In genomic region chr19:13099073-13099999, GRCh38 we compare ENCODE assay signal across 8 cellular contexts. TPM values are rescaled to one million over a fixed set of nuclear protein-coding genes. Genes with fewer than 3 reads are reported as not detected.
A peak's percentile ranks its signal among the peaks of the same experiment; 100 is the strongest.
DNase-seq lines count a peak whose midpoint lies in the region; ATAC-seq, FAIRE-seq and TF ChIP-seq lines count a peak whose summit lies in the region.

No MANE protein-coding gene starts in this region.

- H3K36me3 ChIP-seq in ascending aorta = peaks cover 11 to 16% of the 10 kb centered on the region in 2 donors
- H3K36me3 ChIP-seq in HepG2 (replicated peaks in 1 of 2; ENCODE audit: control insufficient read depth in 1 of 2, insufficient read depth in 2 of 2, low read length in 2 of 2) = no peaks in the 10 kb centered on the region

- in situ Hi-C loops in HepG2 (cut with HindIII; ENCODE audit: extremely low pct_ligation_motif_present, low pct_unique_long_range_greater_than_20kb) = no loop called here

- no peak overlapping the region for H2AFZ ChIP-seq in HepG2 (ENCODE audit: low read length)

- BruUV-seq in HepG2 (replicated peaks; lab: Mats Ljungman, UMichigan) = no TSS peak

- CTCF ChIA-PET in HepG2 (lab: Yijun Ruan, JAX; ENCODE audit: low intra/inter-chr PET ratio, low total read pairs) = no interaction called here

- POLR2A ChIA-PET in HepG2 (lab: Yijun Ruan, JAX) = no interaction called here

- no peak overlapping the region for H3K9ac ChIP-seq in HepG2 (ENCODE audit: insufficient read depth, low read depth, low read length)

- peaks cover 15 to 32% of the 10 kb centered on the region in 2 donors for H3K4me1 ChIP-seq in ascending aorta
- H3K4me1 ChIP-seq in HepG2 (ENCODE audit: insufficient read depth, low read length) = peaks cover 37% of the 10 kb centered on the region

- TF ChIP-seq EP300 in HepG2 (IDR thresholded peaks at IDR 0.05; ENCODE audit: low read depth in 2 of 2, low read length in 2 of 2) = no peak
- no peak for TF ChIP-seq EP300 in HepG2 (CRISPR knock-in tag; IDR thresholded peaks at IDR 0.05; ENCODE audit: borderline replicate concordance)

- ATAC-seq in HepG2 (no peak), GM21390 (IDR thresholded peaks at IDR 0.05; ENCODE audit: unreplicated experiment) (no peak)

- H3K4me3 ChIP-seq in ascending aorta (peak overlapping the region; percentile 39 to 40), HepG2 (replicated peaks in 1 of 3; ENCODE audit: insufficient read depth in 1 of 3, low read depth in 2 of 3, low read length in 3 of 3) (no peak overlapping the region)

- no peaks in the 10 kb centered on the region for H3K27me3 ChIP-seq in ascending aorta
- H3K27me3 ChIP-seq in HepG2 (ENCODE audit: control insufficient read depth in 1 of 2, insufficient read depth in 2 of 2, low read length in 2 of 2) = no peaks in the 10 kb centered on the region

- WGBS in HepG2 (ENCODE audit: low lambda C conversion rate) = 97% methylated on average over 42 of the region's 77 CpGs

- intact Hi-C loops in ascending aorta (cut with DNase I) (no loop called here), HepG2 (cut with micrococcal nuclease; ENCODE audit: unreplicated experiment) (no loop called here)

- no peak for TF ChIP-seq RAD21 in HepG2 (CRISPR knock-in tag; IDR thresholded peaks at IDR 0.05)

- H3K27ac ChIP-seq in ascending aorta (peak overlapping the region; percentile 71 to 73), HepG2 (ENCODE audit: extremely low read length, insufficient read depth, low read length) (no peak overlapping the region)

- H3K9me3 ChIP-seq in ascending aorta (no peaks in the 10 kb centered on the region), HepG2 (ENCODE audit: low read length) (no peaks in the 10 kb centered on the region)

- TF ChIP-seq POLR2A in HepG2 (IDR thresholded peaks at IDR 0.05; ENCODE audit: insufficient read depth in 1 of 2, low read depth in 2 of 2, low read length in 2 of 2) = no peak

- no peaks in the 10 kb centered on the region; the same call in 1 of the 2 replicates for H4K20me1 ChIP-seq in HepG2 (ENCODE audit: insufficient read depth, low read length)

- no peak overlapping the region for H3K4me2 ChIP-seq in HepG2 (ENCODE audit: low read depth, low read length)

- TF ChIP-seq CTCF in ascending aorta (IDR thresholded peaks at IDR 0.05) (no peak), HepG2 (CRISPR knock-in tag; IDR thresholded peaks at IDR 0.05) (no peak)

- DNase-seq in GM19238 (ENCODE audit: insufficient read length, low spot score) = peak; percentile 80
- peak; percentile 56 to 95 (median 75) for DNase-seq in T-helper 2 cell
- DNase-seq in ascending aorta (ENCODE audit: low spot score in 2 of 2) = peak in 1 of 2 donors; percentile 81
- DNase-seq in HepG2 (ENCODE audit: low spot score) = no peak
- DNase-seq in stimulated activated CD8-positive, alpha-beta memory T cell treated with anti-CD3 and anti-CD28 coated beads, Interleukin-4, amount 100 ng/mL, for 4 hours (ENCODE audit: low read depth in 2 of 2, low spot score in 1 of 2) = peak; percentile 40 to 59
- DNase-seq in DMS 273 (lab: John Stamatoyannopoulos, UW; ENCODE audit: unreplicated experiment) = no peak
- DNase-seq in pons (ENCODE audit: low spot score) = no peak

- H3K79me2 ChIP-seq in HepG2 (ENCODE audit: insufficient read depth, low read length) = no peaks in the 10 kb centered on the region

- no peak for FAIRE-seq in HepG2 (lab: Jason Lieb, UNC)

RNA-seq across cellular contexts. Expression of gene LYL1, which starts 3.3 kb away (rescaled TPM):
- 46.7 TPM for total RNA-seq in ascending aorta
- 0.69 and 0.75 TPM in 2 replicates for total RNA-seq in HepG2 (2016; rRNA removed; fragmentation: Illumina TruSeq; extraction: Trizol)
- total RNA-seq in HepG2 (2016; cell fraction: cytosol; rRNA removed; fragmentation: Illumina TruSeq; extraction: Trizol; ENCODE audit: low read depth) = 0.79 and 0.91 TPM in 2 replicates
- total RNA-seq in HepG2 (2016; cell fraction: insoluble cytoplasmic fraction; rRNA removed; fragmentation: Illumina TruSeq; extraction: Trizol) = 0.40 and 0.97 TPM in 2 replicates
- total RNA-seq in HepG2 (2016; cell fraction: membrane; rRNA removed; fragmentation: Illumina TruSeq; extraction: Trizol) = 0.74 and 0.90 TPM in 2 replicates
- total RNA-seq in HepG2 (2016; cell fraction: nucleus; rRNA removed; fragmentation: Illumina TruSeq; extraction: Trizol) = 0.31 and 0.75 TPM in 2 replicates
- polyA plus RNA-seq in HepG2 (2011; rRNA removed) = 0.72 and 0.92 TPM in 2 replicates
- 0.71 and 1.6 TPM in 2 replicates for polyA plus RNA-seq in HepG2 (2011; cell fraction: cytosol; rRNA removed)
- polyA plus RNA-seq in HepG2 (2011; cell fraction: nucleus; rRNA removed) = 2.0 and 2.6 TPM in 2 replicates
- polyA plus RNA-seq in HepG2 (2012) = 0.31 and 0.32 TPM in 2 replicates
- 0.57 and 0.66 TPM in 2 replicates for polyA plus RNA-seq in HepG2 (2016; cell fraction: cytosol; fragmentation: Illumina TruSeq; extraction: Trizol; ENCODE audit: low read depth)
- 0.51 and 0.59 TPM in 2 replicates for polyA plus RNA-seq in HepG2 (2016; cell fraction: insoluble cytoplasmic fraction; fragmentation: Illumina TruSeq; extraction: Trizol; ENCODE audit: low read depth)
- polyA plus RNA-seq in HepG2 (2016; cell fraction: membrane; fragmentation: Illumina TruSeq; extraction: Trizol; ENCODE audit: low read depth) = 0.76 and 0.86 TPM in 2 replicates
- polyA plus RNA-seq in HepG2 (2016; cell fraction: nucleus; fragmentation: Illumina TruSeq; extraction: Trizol; ENCODE audit: insufficient read depth, low read depth) = 0.93 and 1.5 TPM in 2 replicates
- polyA minus RNA-seq in HepG2 (2011; rRNA and poly(A)+ RNA removed; ENCODE audit: low replicate concordance) = 0.09 and 1.9 TPM in 2 replicates
- 0.49 and 0.70 TPM in 2 replicates for polyA minus RNA-seq in HepG2 (2011; cell fraction: cytosol; rRNA and poly(A)+ RNA removed)
- 0.64 and 1.1 TPM in 2 replicates for polyA minus RNA-seq in HepG2 (2011; cell fraction: nucleus; rRNA and poly(A)+ RNA removed)

RNA-seq across cellular contexts. Expression of gene TRMT1, which starts 17.2 kb away (rescaled TPM):
- 17.3 TPM for total RNA-seq in ascending aorta
- 27.9 and 44.1 TPM in 2 replicates for total RNA-seq in HepG2 (2016; rRNA removed; fragmentation: Illumina TruSeq; extraction: Trizol)
- total RNA-seq in HepG2 (2016; cell fraction: cytosol; rRNA removed; fragmentation: Illumina TruSeq; extraction: Trizol; ENCODE audit: low read depth) = 9.6 and 11.8 TPM in 2 replicates
- 23.9 and 45.4 TPM in 2 replicates for total RNA-seq in HepG2 (2016; cell fraction: insoluble cytoplasmic fraction; rRNA removed; fragmentation: Illumina TruSeq; extraction: Trizol)
- total RNA-seq in HepG2 (2016; cell fraction: membrane; rRNA removed; fragmentation: Illumina TruSeq; extraction: Trizol) = 14.3 and 15.5 TPM in 2 replicates
- 55.3 and 60.2 TPM in 2 replicates for total RNA-seq in HepG2 (2016; cell fraction: nucleus; rRNA removed; fragmentation: Illumina TruSeq; extraction: Trizol)
- 35.5 and 42.9 TPM in 2 replicates for polyA plus RNA-seq in HepG2 (2011; rRNA removed)
- 16.0 and 24.0 TPM in 2 replicates for polyA plus RNA-seq in HepG2 (2011; cell fraction: cytosol; rRNA removed)
- polyA plus RNA-seq in HepG2 (2011; cell fraction: nucleus; rRNA removed) = 421 and 529 TPM in 2 replicates
- polyA plus RNA-seq in HepG2 (2012) = 22.9 and 29.0 TPM in 2 replicates
- polyA plus RNA-seq in HepG2 (2016; cell fraction: cytosol; fragmentation: Illumina TruSeq; extraction: Trizol; ENCODE audit: low read depth) = 9.7 and 9.9 TPM in 2 replicates
- 24.6 and 27.1 TPM in 2 replicates for polyA plus RNA-seq in HepG2 (2016; cell fraction: insoluble cytoplasmic fraction; fragmentation: Illumina TruSeq; extraction: Trizol; ENCODE audit: low read depth)
- polyA plus RNA-seq in HepG2 (2016; cell fraction: membrane; fragmentation: Illumina TruSeq; extraction: Trizol; ENCODE audit: low read depth) = 10.7 and 11.5 TPM in 2 replicates
- polyA plus RNA-seq in HepG2 (2016; cell fraction: nucleus; fragmentation: Illumina TruSeq; extraction: Trizol; ENCODE audit: insufficient read depth, low read depth) = 144 and 171 TPM in 2 replicates
- polyA minus RNA-seq in HepG2 (2011; rRNA and poly(A)+ RNA removed; ENCODE audit: low replicate concordance) = 61.2 and 61.3 TPM in 2 replicates
- 12.5 and 24.5 TPM in 2 replicates for polyA minus RNA-seq in HepG2 (2011; cell fraction: cytosol; rRNA and poly(A)+ RNA removed)
- polyA minus RNA-seq in HepG2 (2011; cell fraction: nucleus; rRNA and poly(A)+ RNA removed) = 44.6 and 48.9 TPM in 2 replicates

RNA-seq across cellular contexts. Expression of gene NACC1, which starts 18.7 kb away (rescaled TPM):
- 35.5 TPM for total RNA-seq in ascending aorta
- 31.8 and 46.7 TPM in 2 replicates for total RNA-seq in HepG2 (2016; rRNA removed; fragmentation: Illumina TruSeq; extraction: Trizol)
- 6.8 and 8.2 TPM in 2 replicates for total RNA-seq in HepG2 (2016; cell fraction: cytosol; rRNA removed; fragmentation: Illumina TruSeq; extraction: Trizol; ENCODE audit: low read depth)
- 29.7 and 42.3 TPM in 2 replicates for total RNA-seq in HepG2 (2016; cell fraction: insoluble cytoplasmic fraction; rRNA removed; fragmentation: Illumina TruSeq; extraction: Trizol)
- 37.1 and 38.6 TPM in 2 replicates for total RNA-seq in HepG2 (2016; cell fraction: membrane; rRNA removed; fragmentation: Illumina TruSeq; extraction: Trizol)
- total RNA-seq in HepG2 (2016; cell fraction: nucleus; rRNA removed; fragmentation: Illumina TruSeq; extraction: Trizol) = 21.0 and 21.3 TPM in 2 replicates
- 42.3 and 55.2 TPM in 2 replicates for polyA plus RNA-seq in HepG2 (2011; rRNA removed)
- polyA plus RNA-seq in HepG2 (2011; cell fraction: cytosol; rRNA removed) = 33.3 and 62.6 TPM in 2 replicates
- 93.5 and 114 TPM in 2 replicates for polyA plus RNA-seq in HepG2 (2011; cell fraction: nucleus; rRNA removed)
- 13.2 and 18.2 TPM in 2 replicates for polyA plus RNA-seq in HepG2 (2012)
- polyA plus RNA-seq in HepG2 (2016; cell fraction: cytosol; fragmentation: Illumina TruSeq; extraction: Trizol; ENCODE audit: low read depth) = 6.3 and 6.7 TPM in 2 replicates
- 35.6 and 46.3 TPM in 2 replicates for polyA plus RNA-seq in HepG2 (2016; cell fraction: insoluble cytoplasmic fraction; fragmentation: Illumina TruSeq; extraction: Trizol; ENCODE audit: low read depth)
- polyA plus RNA-seq in HepG2 (2016; cell fraction: membrane; fragmentation: Illumina TruSeq; extraction: Trizol; ENCODE audit: low read depth) = 28.2 and 28.5 TPM in 2 replicates
- 37.4 and 39.4 TPM in 2 replicates for polyA plus RNA-seq in HepG2 (2016; cell fraction: nucleus; fragmentation: Illumina TruSeq; extraction: Trizol; ENCODE audit: insufficient read depth, low read depth)
- 91.1 and 200 TPM in 2 replicates for polyA minus RNA-seq in HepG2 (2011; rRNA and poly(A)+ RNA removed; ENCODE audit: low replicate concordance)
- 45.0 and 58.7 TPM in 2 replicates for polyA minus RNA-seq in HepG2 (2011; cell fraction: cytosol; rRNA and poly(A)+ RNA removed)
- 12.7 and 13.6 TPM in 2 replicates for polyA minus RNA-seq in HepG2 (2011; cell fraction: nucleus; rRNA and poly(A)+ RNA removed)

RNA-seq across cellular contexts. Expression of gene STX10, which starts 50.8 kb away (rescaled TPM):
- total RNA-seq in ascending aorta = 31.6 TPM
- 36.8 and 47.9 TPM in 2 replicates for total RNA-seq in HepG2 (2016; rRNA removed; fragmentation: Illumina TruSeq; extraction: Trizol)
- total RNA-seq in HepG2 (2016; cell fraction: cytosol; rRNA removed; fragmentation: Illumina TruSeq; extraction: Trizol; ENCODE audit: low read depth) = 56.0 and 67.5 TPM in 2 replicates
- 33.4 and 50.3 TPM in 2 replicates for total RNA-seq in HepG2 (2016; cell fraction: insoluble cytoplasmic fraction; rRNA removed; fragmentation: Illumina TruSeq; extraction: Trizol)
- 78.5 and 90.1 TPM in 2 replicates for total RNA-seq in HepG2 (2016; cell fraction: membrane; rRNA removed; fragmentation: Illumina TruSeq; extraction: Trizol)
- total RNA-seq in HepG2 (2016; cell fraction: nucleus; rRNA removed; fragmentation: Illumina TruSeq; extraction: Trizol) = 27.2 and 35.2 TPM in 2 replicates
- polyA plus RNA-seq in HepG2 (2011; rRNA removed) = 66.4 and 85.5 TPM in 2 replicates
- 58.0 and 78.9 TPM in 2 replicates for polyA plus RNA-seq in HepG2 (2011; cell fraction: cytosol; rRNA removed)
- polyA plus RNA-seq in HepG2 (2011; cell fraction: nucleus; rRNA removed) = 198 and 219 TPM in 2 replicates
- polyA plus RNA-seq in HepG2 (2012) = 28.8 and 43.3 TPM in 2 replicates
- 79.7 and 89.7 TPM in 2 replicates for polyA plus RNA-seq in HepG2 (2016; cell fraction: cytosol; fragmentation: Illumina TruSeq; extraction: Trizol; ENCODE audit: low read depth)
- 39.4 and 44.9 TPM in 2 replicates for polyA plus RNA-seq in HepG2 (2016; cell fraction: insoluble cytoplasmic fraction; fragmentation: Illumina TruSeq; extraction: Trizol; ENCODE audit: low read depth)
- polyA plus RNA-seq in HepG2 (2016; cell fraction: membrane; fragmentation: Illumina TruSeq; extraction: Trizol; ENCODE audit: low read depth) = 85.7 and 88.6 TPM in 2 replicates
- polyA plus RNA-seq in HepG2 (2016; cell fraction: nucleus; fragmentation: Illumina TruSeq; extraction: Trizol; ENCODE audit: insufficient read depth, low read depth) = 76.5 and 85.3 TPM in 2 replicates
- polyA minus RNA-seq in HepG2 (2011; rRNA and poly(A)+ RNA removed; ENCODE audit: low replicate concordance) = 37.6 and 153 TPM in 2 replicates
- 11.9 and 14.2 TPM in 2 replicates for polyA minus RNA-seq in HepG2 (2011; cell fraction: cytosol; rRNA and poly(A)+ RNA removed)
- polyA minus RNA-seq in HepG2 (2011; cell fraction: nucleus; rRNA and poly(A)+ RNA removed) = 10.3 and 12.1 TPM in 2 replicates

RNA-seq across cellular contexts. Expression of gene IER2, which starts 50.9 kb away (rescaled TPM):
- total RNA-seq in ascending aorta (907 TPM), HepG2 (2016; rRNA removed; fragmentation: Illumina TruSeq; extraction: Trizol) (10.0 and 14.3 TPM in 2 replicates)
- 5.0 and 5.9 TPM in 2 replicates for total RNA-seq in HepG2 (2016; cell fraction: cytosol; rRNA removed; fragmentation: Illumina TruSeq; extraction: Trizol; ENCODE audit: low read depth)
- total RNA-seq in HepG2 (2016; cell fraction: insoluble cytoplasmic fraction; rRNA removed; fragmentation: Illumina TruSeq; extraction: Trizol) = 8.1 and 16.1 TPM in 2 replicates
- total RNA-seq in HepG2 (2016; cell fraction: membrane; rRNA removed; fragmentation: Illumina TruSeq; extraction: Trizol) = 10.0 and 11.1 TPM in 2 replicates
- 12.6 and 13.6 TPM in 2 replicates for total RNA-seq in HepG2 (2016; cell fraction: nucleus; rRNA removed; fragmentation: Illumina TruSeq; extraction: Trizol)
- polyA plus RNA-seq in HepG2 (2011; rRNA removed) = 10.1 and 12.9 TPM in 2 replicates
- 14.4 and 15.3 TPM in 2 replicates for polyA plus RNA-seq in HepG2 (2011; cell fraction: cytosol; rRNA removed)
- polyA plus RNA-seq in HepG2 (2011; cell fraction: nucleus; rRNA removed) = 84.6 and 97.2 TPM in 2 replicates
- 20.1 and 25.8 TPM in 2 replicates for polyA plus RNA-seq in HepG2 (2012)
- 5.5 and 5.8 TPM in 2 replicates for polyA plus RNA-seq in HepG2 (2016; cell fraction: cytosol; fragmentation: Illumina TruSeq; extraction: Trizol; ENCODE audit: low read depth)
- 17.5 and 22.6 TPM in 2 replicates for polyA plus RNA-seq in HepG2 (2016; cell fraction: insoluble cytoplasmic fraction; fragmentation: Illumina TruSeq; extraction: Trizol; ENCODE audit: low read depth)
- polyA plus RNA-seq in HepG2 (2016; cell fraction: membrane; fragmentation: Illumina TruSeq; extraction: Trizol; ENCODE audit: low read depth) = 9.7 and 9.8 TPM in 2 replicates
- polyA plus RNA-seq in HepG2 (2016; cell fraction: nucleus; fragmentation: Illumina TruSeq; extraction: Trizol; ENCODE audit: insufficient read depth, low read depth) = 39.1 and 40.8 TPM in 2 replicates
- polyA minus RNA-seq in HepG2 (2011; rRNA and poly(A)+ RNA removed; ENCODE audit: low replicate concordance) = 8.1 and 9.7 TPM in 2 replicates
- polyA minus RNA-seq in HepG2 (2011; cell fraction: cytosol; rRNA and poly(A)+ RNA removed) = 7.0 and 7.3 TPM in 2 replicates
- polyA minus RNA-seq in HepG2 (2011; cell fraction: nucleus; rRNA and poly(A)+ RNA removed) = 9.7 and 9.9 TPM in 2 replicates

Comparison
In these comparisons a context has a peak if more than half of its experiments do, and no peak if none do; other contexts are left out.
1. DNase-seq: peak in GM19238 (single experiment), T-helper 2 cell (5 of 5) and stimulated activated CD8-positive, alpha-beta memory T cell treated with anti-CD3 and anti-CD28 coated beads, Interleukin-4, amount 100 ng/mL, for 4 hours (2 of 2); none in HepG2 (single experiment), DMS 273 (single experiment) and pons (single experiment).
2. H3K4me3 ChIP-seq: peak in ascending aorta (2 of 2); none in HepG2 (0 of 3).
3. RNA of gene LYL1, which starts 3.3 kb away (total RNA-seq): 46.7 TPM in ascending aorta (single experiment); 0.31 to 0.97 TPM in HepG2; every median in the first group is over 10 times any median in the second.